ENCODE assay signal across 8 cellular contexts in the genomic region with DNA sequence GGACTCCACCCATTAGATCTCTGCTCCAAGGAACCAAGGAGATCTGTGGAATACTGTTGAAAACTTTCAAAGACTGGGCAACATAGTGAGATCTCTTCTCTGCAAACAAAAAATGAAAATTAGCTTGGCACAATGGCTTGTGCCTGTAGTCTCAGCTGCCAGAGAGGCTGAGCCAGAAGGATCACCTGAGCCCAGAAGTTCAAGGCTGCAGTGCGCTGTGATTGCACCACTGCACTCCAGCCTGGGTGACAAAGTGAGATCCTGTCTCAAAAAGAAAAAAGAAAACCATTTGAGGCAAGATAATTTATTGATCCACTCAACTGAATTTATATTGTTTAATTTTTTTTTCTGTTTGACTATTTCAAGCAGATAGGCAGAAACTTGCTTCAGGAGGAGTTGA. TPM values are rescaled to one million over a fixed set of nuclear protein-coding genes. Genes with fewer than 3 reads are reported as not detected.
"Had no signal": no experiment of that assay in that cellular context is flagged by ENCODE, and none has a peak within 500 bp of the region (broad histone marks: within the 10 kb centered on the region; RNA-seq: fewer than 3 reads in every experiment).

No MANE protein-coding gene starts in this region.

- H3K4me2 ChIP-seq: KMS-11 had no signal

- H3K9ac ChIP-seq: KMS-11 had no signal

- DNase-seq: IMR-90, KBM-7, KG1 had no signal

- FAIRE-seq: HTR-8/SVneo, K562 had no signal

- ATAC-seq: K562 had no signal

- H3K4me3 ChIP-seq: K562 had no signal

- H3K27ac ChIP-seq: HL-60, KMS-11 had no signal

RNA-seq across cellular contexts. Expression of a gene that starts 54.8 kb away (rescaled TPM):
- polyA plus RNA-seq: IgD-negative memory B cell had no signal
